8 cellular contexts compared by ENCODE assay signal in the genomic region with DNA sequence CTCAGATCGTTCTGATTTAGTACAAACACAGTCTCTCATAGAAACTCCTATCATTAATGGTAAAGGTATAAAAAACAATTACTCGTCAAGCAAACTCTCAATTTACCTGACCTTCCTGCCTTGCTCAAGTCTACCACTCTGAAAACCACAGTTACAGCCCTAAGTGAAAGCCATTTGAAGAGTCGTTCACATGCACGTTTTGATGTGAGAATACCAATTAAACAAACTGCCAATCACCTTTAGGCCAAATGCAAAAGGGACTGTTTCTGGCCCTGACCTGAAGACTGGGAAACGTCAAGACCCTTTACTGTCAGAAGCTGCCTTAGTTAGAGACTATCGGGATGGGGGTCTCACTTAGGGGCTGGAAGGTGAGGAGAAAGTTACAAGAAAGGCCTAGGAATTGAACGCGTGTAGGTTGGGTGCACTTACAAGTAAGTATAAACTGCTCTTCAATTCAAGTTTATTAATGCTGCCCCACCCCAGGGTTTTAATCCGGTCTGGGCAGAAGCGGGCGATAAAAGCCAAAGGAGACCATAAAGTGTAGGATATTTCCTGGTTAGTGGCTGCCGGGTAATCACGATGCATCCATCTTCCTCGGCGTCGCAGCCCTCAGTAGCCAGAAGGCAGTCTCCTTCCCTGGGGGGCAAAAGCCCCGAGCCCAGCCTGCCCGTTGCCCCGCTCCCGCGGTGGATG. TPM values are rescaled to one million over a fixed set of nuclear protein-coding genes. Genes with fewer than 3 reads are reported as not detected.
DNase-seq lines count a peak whose midpoint lies in the region; ATAC-seq and TF ChIP-seq lines count a peak whose summit lies in the region.

No MANE protein-coding gene starts in this region.

- H4K20me1 ChIP-seq in IMR-90 (ENCODE audit: insufficient read depth, low read length): peaks cover 54% of the 10 kb centered on the region

- CTCF ChIA-PET in IMR-90 (lab: Yijun Ruan, JAX): no interaction called here

- peak overlapping the region; percentile 88 for H3K27ac ChIP-seq in IMR-90 (ENCODE audit: insufficient read depth, low read length)
- H3K27ac ChIP-seq in spleen: peak overlapping the region; percentile 78 to 100 (median 98)

- peaks cover 4% of the 10 kb centered on the region for H3K36me3 Mint-ChIP-seq in activated naive CD8-positive, alpha-beta T cell

- H3K18ac ChIP-seq in IMR-90 (ENCODE audit: low read depth, low read length): peak overlapping the region; percentile 4

- peak overlapping the region; percentile 100 for H3K4me2 ChIP-seq in IMR-90 (ENCODE audit: low read depth, low read length)

- peak overlapping the region; percentile 8 to 68; a peak in 3 of 4 replicates for H4K8ac ChIP-seq in IMR-90 (ENCODE audit: low read depth in 2 of 2, low read length in 2 of 2)

- TF ChIP-seq POLR2A in IMR-90 (IDR thresholded peaks at IDR 0.05; ENCODE audit: low read depth, low read length): no peak; the same call in 1 of the 2 replicates
- no peak for TF ChIP-seq POLR2A in spleen (IDR thresholded peaks at IDR 0.05)

- H3K9me3 Mint-ChIP-seq in activated naive CD8-positive, alpha-beta T cell (ENCODE audit: low read depth): no peaks in the 10 kb centered on the region

- H3K4me3 ChIP-seq in IMR-90 (ENCODE audit: insufficient read depth, low read depth, low read length) (peak overlapping the region; percentile 78), iPS-15b (ENCODE audit: low read depth, low read length) (peak overlapping the region; percentile 69), spleen (peak overlapping the region; percentile 75 to 93 (median 86))

- WGBS in IMR-90 (ENCODE audit: extremely low coverage in 2 of 2, insufficient read length in 1 of 2), 2 experiments: no CpG with 5 or more reads among the region's 21 CpGs
- 1 to 2% (median 1%) methylated on average over 16 to 21 of the region's 21 CpGs for WGBS in spleen, 5 donors

- peak overlapping the region; percentile 77 for H3K23ac ChIP-seq in IMR-90 (ENCODE audit: low read depth, low read length)

- peak overlapping the region; percentile 97 for H3K27ac Mint-ChIP-seq in activated naive CD8-positive, alpha-beta T cell

- ATAC-seq in IMR-90 (ENCODE audit: low read depth) (peak; percentile 18), GM19467 (IDR thresholded peaks at IDR 0.05; ENCODE audit: unreplicated experiment) (no peak)

- H2BK5ac ChIP-seq in IMR-90 (ENCODE audit: low read depth, low read length, poor library complexity, severe bottlenecking): peak overlapping the region; percentile 80

- H3K27me3 ChIP-seq in IMR-90 (ENCODE audit: control insufficient read depth, insufficient read depth, low read length) (no peaks in the 10 kb centered on the region), iPS-15b (ENCODE audit: control insufficient read depth, insufficient read depth, low read length) (no peaks in the 10 kb centered on the region), spleen (replicated peaks in 1 of 7) (no peaks in the 10 kb centered on the region)

- H4K91ac ChIP-seq in IMR-90 (ENCODE audit: insufficient read depth, low read depth, low read length): peak overlapping the region; percentile 60; the same call in 1 of the 2 replicates

- H3K4me3 Mint-ChIP-seq in activated naive CD8-positive, alpha-beta T cell: peak overlapping the region; percentile 99

- no peaks in the 10 kb centered on the region for H3K27me3 Mint-ChIP-seq in activated naive CD8-positive, alpha-beta T cell

- peak overlapping the region; percentile 1 for H4K5ac ChIP-seq in IMR-90 (ENCODE audit: low read depth, low read length)

- dilution Hi-C loops in IMR-90 (cut with HindIII; ENCODE audit: low sequenced_read_pairs, unreplicated experiment): no loop called here

- no peak overlapping the region for H2BK15ac ChIP-seq in IMR-90 (ENCODE audit: low read depth, low read length)

- H2AK5ac ChIP-seq in IMR-90 (ENCODE audit: low read depth, low read length): peak overlapping the region; percentile 63

- H3K9ac ChIP-seq in IMR-90 (ENCODE audit: low read depth, low read length): peak overlapping the region; percentile 93
- peak overlapping the region; percentile 62 for H3K9ac ChIP-seq in iPS-15b (ENCODE audit: low read depth, low read length)

- H3K36me3 ChIP-seq in IMR-90 (ENCODE audit: control insufficient read depth, insufficient read depth, low read length): no peaks in the 10 kb centered on the region
- H3K36me3 ChIP-seq in iPS-15b (ENCODE audit: control insufficient read depth, insufficient read depth, low read length): no peaks in the 10 kb centered on the region
- no peaks in the 10 kb centered on the region for H3K36me3 ChIP-seq in spleen

- peak overlapping the region; percentile 93 for H2AFZ ChIP-seq in IMR-90 (replicated peaks; ENCODE audit: low read length, poor library complexity)

- H3K14ac ChIP-seq in IMR-90 (replicated peaks; ENCODE audit: low read depth, low read length): peak overlapping the region; percentile 59

- peak overlapping the region; percentile 38; the same call in 1 of the 2 replicates for H2BK120ac ChIP-seq in IMR-90 (ENCODE audit: low read depth, low read length)

- peak; percentile 42 for DNase-seq in NOMO-1 treated with DMSO at 0.1 percent for 48 hours (lab: John Stamatoyannopoulos, UW; ENCODE audit: unreplicated experiment)
- no peak for DNase-seq in NOMO-1 treated with dmso at 0.1 percent for 144 hours (lab: John Stamatoyannopoulos, UW; ENCODE audit: unreplicated experiment)
- peak; percentile 7 for DNase-seq in IMR-90
- no peak for DNase-seq in spleen
- no peak for DNase-seq in stimulated activated CD8-positive, alpha-beta memory T cell treated with anti-CD3 and anti-CD28 coated beads, Interleukin-4, amount 100 ng/mL, for 48 hours

- H3K9me3 ChIP-seq in IMR-90 (ENCODE audit: control insufficient read depth, insufficient read depth, low read length) (no peaks in the 10 kb centered on the region), iPS-15b (ENCODE audit: control insufficient read depth, insufficient read depth, low read length) (no peaks in the 10 kb centered on the region), spleen (no peaks in the 10 kb centered on the region)

- H3K4me1 Mint-ChIP-seq in activated naive CD8-positive, alpha-beta T cell (ENCODE audit: low read depth): peaks cover 46% of the 10 kb centered on the region

- BruUV-seq in IMR-90 (replicated peaks; lab: Mats Ljungman, UMichigan): no TSS peak

- peak overlapping the region; percentile 96 for H2AK9ac ChIP-seq in IMR-90 (replicated peaks; ENCODE audit: low read depth, low read length, poor library complexity)

- peak overlapping the region; percentile 23 for H3K4ac ChIP-seq in IMR-90 (ENCODE audit: low read depth, low read length)

- H2BK20ac ChIP-seq in IMR-90 (ENCODE audit: low read depth, low read length): no peak overlapping the region

- H3K56ac ChIP-seq in IMR-90 (ENCODE audit: extremely low read depth, insufficient read depth, low read length): peak overlapping the region; percentile 67

- intact Hi-C loops in IMR-90 (cut with micrococcal nuclease): loop anchor here (2.0 to 5.0 kb wide), 2 partner anchors 96 to 247 kb away; partner anchors contain the start of gene LCOR
- intact Hi-C loops in spleen (cut with DNase I; ENCODE audit: low total_unique reads): no loop called here

- in situ Hi-C loops in IMR-90 (cut with MboI; ENCODE audit: low sequenced_read_pairs): no loop called here

- H3K79me1 ChIP-seq in IMR-90 (ENCODE audit: low read depth in 1 of 2, low read length in 2 of 2): peaks cover 0 to 21% of the 10 kb centered on the region in 2 experiments; a peak in 2 of 4 replicates

- TF ChIP-seq CTCF in IMR-90 (conservative IDR thresholded peaks at IDR 0.05; ENCODE audit: low read depth, low read length): no peak
- TF ChIP-seq CTCF in spleen (IDR thresholded peaks at IDR 0.05 in 8 of 11, conservative IDR thresholded peaks at IDR 0.05 in 3 of 11): no peak

- peaks cover 4% of the 10 kb centered on the region; the same call in 1 of the 2 replicates for H3K9me1 ChIP-seq in IMR-90 (ENCODE audit: insufficient read depth, low read length)

- H3K4me1 ChIP-seq in IMR-90 (ENCODE audit: control insufficient read depth, insufficient read depth, low read length) (peaks cover 11% of the 10 kb centered on the region), iPS-15b (ENCODE audit: control insufficient read depth, insufficient read depth, low read length) (no peaks in the 10 kb centered on the region), spleen (peaks cover 51 to 81% (median 65%) of the 10 kb centered on the region in 6 donors)

- no peak for TF ChIP-seq RAD21 in IMR-90 (IDR thresholded peaks at IDR 0.05; ENCODE audit: low read length)

- POLR2A ChIA-PET in IMR-90 (lab: Charles Lee; ENCODE audit: unreplicated experiment): interaction anchor here (0.6 kb wide), 1 partner anchor 349 kb away, joined by 7 read pairs; no protein-coding TSS in a partner anchor

TF ChIP-seq in IMR-90, 13 proteins besides CTCF, POLR2A, EP300 and RAD21:
- TF ChIP-seq ELK1 (IDR thresholded peaks at IDR 0.05; ENCODE audit: borderline replicate concordance, low read depth, low read length) (no peak), RFX5 (IDR thresholded peaks at IDR 0.05; ENCODE audit: low read depth, low read length) (no peak), CEBPB (IDR thresholded peaks at IDR 0.05; ENCODE audit: low read depth, low read length) (no peak), FOS (IDR thresholded peaks at IDR 0.05; ENCODE audit: low read depth, low read length) (no peak), CHD1 (IDR thresholded peaks at IDR 0.05; ENCODE audit: low read depth, low read length) (0 out of 2 replicates have a peak, but pooled peaks have one; percentile 13)

RNA-seq across cellular contexts. Expression of gene TM9SF3, which starts 0.9 kb away (rescaled TPM):
- total RNA-seq in IMR-90 (2012; rRNA removed) (61.8 and 190 TPM in 2 replicates), spleen (100 to 1,000 TPM in 1 of 7 donors, 10 to 100 TPM in 6; 65.7 to 107 (median 81.8) TPM)
- polyA plus RNA-seq in IMR-90 (2012; rRNA removed) (20.3 and 33.7 TPM in 2 replicates), spleen (10 to 100 TPM; 13.2 to 18.4 (median 18.3) TPM)
- polyA plus RNA-seq in IMR-90 (2012; cell fraction: cytosol; rRNA removed): 8.5 and 11.4 TPM in 2 replicates
- 5.0 and 28.0 TPM in 2 replicates for polyA plus RNA-seq in IMR-90 (2012; cell fraction: nucleus; rRNA removed; ENCODE audit: low replicate concordance)

Comparison
In these comparisons a context has a peak if more than half of its experiments do, and no peak if none do; other contexts are left out.
1. DNase-seq: peak in NOMO-1 treated with DMSO at 0.1 percent for 48 hours (single experiment) and IMR-90 (single experiment); none in NOMO-1 treated with dmso at 0.1 percent for 144 hours (single experiment), spleen (single experiment) and stimulated activated CD8-positive, alpha-beta memory T cell treated with anti-CD3 and anti-CD28 coated beads, Interleukin-4, amount 100 ng/mL, for 48 hours (single experiment).
2. Peak in every context shown above with its lines, with median percentiles within 50 percentile points of each other: H3K4me3 ChIP-seq.